Comparison of ENCODE assay signal across 8 cellular contexts in genomic region chr2:36966370-36967235, GRCh38. TPM values are rescaled to one million over a fixed set of nuclear protein-coding genes. Genes with fewer than 3 reads are reported as not detected.
A peak's percentile ranks its signal among the peaks of the same experiment; 100 is the strongest.
DNase-seq lines count a peak whose midpoint lies in the region; ATAC-seq, FAIRE-seq and TF ChIP-seq lines count a peak whose summit lies in the region.

Gene STRN, minus strand, starts transcription at chr2:36966536. Its CDS starts 73 bp downstream, at chr2:36966463.

- no peak for FAIRE-seq in small intestine (lab: Jason Lieb, UNC)

- peaks cover 0 to 7% of the 10 kb centered on the region in 2 donors for H3K4me1 ChIP-seq in small intestine (ENCODE audit: control insufficient read depth in 2 of 2, insufficient read depth in 1 of 2, low read depth in 1 of 2, low read length in 1 of 2)

- H3K4me3 ChIP-seq in AG04449 (ENCODE audit: low read depth, low read length) (peak within 1 kb of the TSS; percentile 86), small intestine (ENCODE audit: low read depth in 1 of 2, low read length in 2 of 2) (peak within 1 kb of the TSS; percentile 75 to 96)

- no peaks in the 10 kb centered on the region for H3K36me3 ChIP-seq in small intestine (ENCODE audit: control insufficient read depth in 2 of 2, insufficient read depth in 2 of 2, low read length in 2 of 2)

- peak; percentile 99 for ATAC-seq in GM18907 (IDR thresholded peaks at IDR 0.05; ENCODE audit: unreplicated experiment)
- peak; percentile 95 for ATAC-seq in HG03139 (IDR thresholded peaks at IDR 0.05; ENCODE audit: unreplicated experiment)

- POLR2A ChIA-PET in AG04449 (lab: Yijun Ruan, JAX) = interaction anchor here (0.6 kb wide), 1 partner anchor 72 kb away, joined by 3 read pairs; no protein-coding TSS in a partner anchor

- 0% methylated on average over 65 to 91 of the region's 91 CpGs for WGBS in small intestine, 3 donors

- in situ Hi-C loops in T47D (cut with HindIII; ENCODE audit: low pct_unique_long_range_greater_than_20kb, low sequenced_read_pairs) = no loop called here

- TF ChIP-seq CTCF in AG04449 (IDR thresholded peaks at IDR 0.05; ENCODE audit: insufficient read depth, low read length, missing control alignments) = no peak
- TF ChIP-seq CTCF in VCaP (conservative IDR thresholded peaks at IDR 0.05) = no peak

- CTCF ChIA-PET in AG04449 (lab: Yijun Ruan, JAX) = interaction anchor here (1.3 kb wide), 1 partner anchor 13 kb away, joined by 3 read pairs; no protein-coding TSS in a partner anchor

- H3K27me3 ChIP-seq in small intestine (ENCODE audit: control insufficient read depth in 2 of 2, insufficient read depth in 2 of 2, low read length in 2 of 2) = no peaks in the 10 kb centered on the region

- H3K9me3 ChIP-seq in small intestine (ENCODE audit: control insufficient read depth, low read depth) = no peaks in the 10 kb centered on the region

- H3K27ac ChIP-seq in VCaP (peak within 1 kb of the TSS; percentile 94), small intestine (ENCODE audit: low read depth in 1 of 2, low read length in 1 of 2) (peak within 1 kb of the TSS; percentile 95 to 100)

- DNase-seq in AG04449 (ENCODE audit: low read depth, low spot score) = peak; percentile 34
- DNase-seq in NCI-H2196 treated with DMSO at 0.1 percent for 48 hours (lab: John Stamatoyannopoulos, UW; ENCODE audit: unreplicated experiment) = peak; percentile 95
- DNase-seq in T47D (ENCODE audit: low read depth in 1 of 2, low spot score in 1 of 2) = peak; percentile 71 to 96
- DNase-seq in iPS-NIHi11 (ENCODE audit: low spot score) = peak; percentile 96
- DNase-seq in small intestine = peak; percentile 97

RNA-seq across cellular contexts. Expression of gene STRN, which starts in this region (rescaled TPM):
- polyA plus RNA-seq in small intestine = 1 to 10 TPM; 4.9 to 6.7 (median 6.7) TPM

Comparison
In these comparisons a context has a peak if more than half of its experiments do, and no peak if none do; other contexts are left out.
1. Peak in every context shown above with its lines: DNase-seq, ATAC-seq, H3K4me3 ChIP-seq and H3K27ac ChIP-seq.
2. DNase-seq: peak in every context shown above with its lines; median percentile 97 in small intestine; 96 in iPS-NIHi11; 95 in NCI-H2196 treated with DMSO at 0.1 percent for 48 hours; 84 in T47D; 34 in AG04449.